ENCODE assay signal across 9 cellular contexts in the genomic region with DNA sequence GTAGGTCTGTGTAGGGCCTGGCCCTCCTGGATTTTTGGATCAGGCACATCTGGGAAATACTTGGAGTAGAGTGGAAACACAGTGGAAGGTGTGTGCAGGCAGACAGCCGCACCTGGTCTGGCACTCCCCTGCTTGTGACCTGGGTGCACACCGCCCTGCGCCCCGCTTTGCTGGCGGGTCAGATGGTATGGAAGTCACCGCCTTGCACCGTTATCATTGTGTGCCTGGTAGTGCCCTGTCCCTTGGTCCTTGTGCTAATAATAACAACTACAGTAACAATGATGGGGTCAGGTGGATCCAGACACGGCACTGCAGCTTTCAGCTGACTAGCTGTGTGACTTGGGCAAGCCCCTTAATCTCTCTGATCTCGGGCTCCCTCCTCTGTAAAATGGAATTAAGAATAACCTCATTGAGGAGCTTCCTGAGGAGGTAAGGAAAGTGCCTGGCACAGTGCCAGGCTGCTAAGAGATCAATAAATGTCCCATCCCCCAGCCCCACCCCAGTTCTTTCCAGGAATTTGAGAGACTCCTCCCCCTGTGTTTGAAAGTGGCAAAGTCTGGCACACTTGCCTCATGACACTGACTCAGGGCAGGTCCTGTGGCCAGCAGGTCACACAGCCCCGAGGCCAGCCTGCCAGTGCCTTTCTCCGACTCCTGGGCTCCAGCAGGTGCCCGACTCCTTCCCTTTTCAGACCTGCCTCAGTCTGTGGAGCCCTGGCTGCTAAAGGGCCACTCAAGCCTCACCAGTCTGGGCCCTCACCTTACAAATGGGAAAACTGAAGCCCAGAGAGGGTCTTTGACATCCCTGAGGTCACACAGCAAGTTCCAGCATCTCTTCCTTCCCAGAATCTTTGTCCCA. TPM values are rescaled to one million over a fixed set of nuclear protein-coding genes. Genes with fewer than 3 reads are reported as not detected.
DNase-seq lines count a peak whose midpoint lies in the region; ATAC-seq, FAIRE-seq and TF ChIP-seq lines count a peak whose summit lies in the region.
"Had no signal": no experiment of that assay in that cellular context is flagged by ENCODE, and none has a peak within 500 bp of the region (broad histone marks: within the 10 kb centered on the region; RNA-seq: fewer than 3 reads in every experiment).

No MANE protein-coding gene starts in this region.

- peak; percentile 14 for ATAC-seq in esophagus mucosa
- ATAC-seq in pancreas: peak; percentile 72 to 78 (median 74)
- ATAC-seq in HG02938 (IDR thresholded peaks at IDR 0.05; ENCODE audit: unreplicated experiment): no peak
- no peak for ATAC-seq in HG02623 (IDR thresholded peaks at IDR 0.05; ENCODE audit: unreplicated experiment)

- H4K20me1 ChIP-seq in DOHH2 (ENCODE audit: control insufficient read depth, insufficient read depth, low read depth, low read length): no peaks in the 10 kb centered on the region

- H3K4me2 ChIP-seq in DOHH2 (ENCODE audit: low read length): peak overlapping the region; percentile 99

- peak overlapping the region; percentile 78 for H3K4me3 ChIP-seq in DOHH2 (ENCODE audit: low read length)
- no peak overlapping the region for H3K4me3 ChIP-seq in pancreas

- peak overlapping the region; percentile 82 for H3K4me3 Mint-ChIP-seq in activated CD4-positive, alpha-beta T cell treated with anti-CD3 and anti-CD28 coated beads, Interleukin-2, amount 10 ng/mL, durations not matched to agents 24 days and 14 days

- peaks cover 60% of the 10 kb centered on the region for H3K79me2 ChIP-seq in DOHH2 (ENCODE audit: control insufficient read depth, low read length)

- no peak for TF ChIP-seq CTCF in DOHH2 (IDR thresholded peaks at IDR 0.05; ENCODE audit: low read depth, low read length, poor library complexity, severe bottlenecking)
- no peak for TF ChIP-seq CTCF in pancreas (IDR thresholded peaks at IDR 0.05)
- TF ChIP-seq CTCF in GM20000 (IDR thresholded peaks at IDR 0.05; ENCODE audit: extremely low read depth, missing control alignments): no peak

- FAIRE-seq in pancreas (lab: Jason Lieb, UNC): no peak

- intact Hi-C loops in activated CD4-positive, alpha-beta T cell treated with anti-CD3 and anti-CD28 coated beads, Interleukin-2, amount 10 ng/mL, durations not matched to agents 24 days and 14 days (cut with micrococcal nuclease): no loop called here
- intact Hi-C loops in pancreas (cut with DNase I): no loop called here

- H3K27me3 ChIP-seq in DOHH2 (ENCODE audit: control insufficient read depth, low read length) (no peaks in the 10 kb centered on the region), pancreas (no peaks in the 10 kb centered on the region)

- H3K9me2 ChIP-seq in DOHH2 (replicated peaks; ENCODE audit: control insufficient read depth, low read length): no peaks in the 10 kb centered on the region

- H3K36me3 Mint-ChIP-seq in activated CD4-positive, alpha-beta T cell treated with anti-CD3 and anti-CD28 coated beads, Interleukin-2, amount 10 ng/mL, durations not matched to agents 24 days and 14 days (ENCODE audit: low read depth): peaks cover 45% of the 10 kb centered on the region

- no peak for DNase-seq in activated CD4-positive, alpha-beta T cell treated with anti-CD3 and anti-CD28 coated beads, Interleukin-2, amount 10 ng/mL, durations not matched to agents 24 days and 14 days
- peak in 4 of 6 donors; percentile 58 to 70 (median 62) for DNase-seq in pancreas
- DNase-seq in GM20000 (ENCODE audit: low spot score): no peak
- DNase-seq in epidermal melanocyte (ENCODE audit: insufficient read length, low spot score): no peak
- DNase-seq: MV-4-11 had no signal

- H3K36me3 ChIP-seq in DOHH2 (ENCODE audit: control insufficient read depth, low read length): peaks cover 85% of the 10 kb centered on the region
- no peaks in the 10 kb centered on the region for H3K36me3 ChIP-seq in pancreas

- H3K27ac ChIP-seq in DOHH2 (ENCODE audit: low read depth, low read length): peak overlapping the region; percentile 97
- peak overlapping the region in 2 of 4 donors; percentile 33 to 51 for H3K27ac ChIP-seq in pancreas

- H3K4me1 ChIP-seq in DOHH2 (ENCODE audit: control insufficient read depth, low read length) (peaks cover 92% of the 10 kb centered on the region), pancreas (peaks cover 10 to 23% (median 17%) of the 10 kb centered on the region in 3 donors)

- WGBS in pancreas, 2 donors: 57 to 58% methylated on average over 12 of the region's 12 CpGs

- peaks cover 35% of the 10 kb centered on the region for H3F3A ChIP-seq in DOHH2 (ENCODE audit: control insufficient read depth, insufficient read depth)

- H3K9me3 ChIP-seq in DOHH2 (ENCODE audit: control insufficient read depth, insufficient read depth, low read length): no peaks in the 10 kb centered on the region
- no peaks in the 10 kb centered on the region for H3K9me3 ChIP-seq in pancreas

- H3K27ac Mint-ChIP-seq in activated CD4-positive, alpha-beta T cell treated with anti-CD3 and anti-CD28 coated beads, Interleukin-2, amount 10 ng/mL, durations not matched to agents 24 days and 14 days: peak overlapping the region; percentile 96

- H3K4me1 Mint-ChIP-seq in activated CD4-positive, alpha-beta T cell treated with anti-CD3 and anti-CD28 coated beads, Interleukin-2, amount 10 ng/mL, durations not matched to agents 24 days and 14 days: peaks cover 55% of the 10 kb centered on the region

- H3K27me3 Mint-ChIP-seq in activated CD4-positive, alpha-beta T cell treated with anti-CD3 and anti-CD28 coated beads, Interleukin-2, amount 10 ng/mL, durations not matched to agents 24 days and 14 days: no peaks in the 10 kb centered on the region

- no peaks in the 10 kb centered on the region for H3K9me3 Mint-ChIP-seq in activated CD4-positive, alpha-beta T cell treated with anti-CD3 and anti-CD28 coated beads, Interleukin-2, amount 10 ng/mL, durations not matched to agents 24 days and 14 days

RNA-seq across cellular contexts. Expression of gene ISG20, which starts 9.8 kb away (rescaled TPM):
- 33.9 and 35.5 TPM in 2 replicates for total RNA-seq in activated CD4-positive, alpha-beta T cell treated with anti-CD3 and anti-CD28 coated beads, Interleukin-2, amount 10 ng/mL, durations not matched to agents 24 days and 14 days
- 14.1 TPM for total RNA-seq in esophagus mucosa
- total RNA-seq in pancreas: 10 to 100 TPM in 1 of 6 donors, 1 to 10 TPM in 5; 3.0 to 14.2 (median 5.7) TPM
- 10 to 100 TPM in 1 of 2 donors, 1 to 10 TPM in 1; 8.4 to 11.0 TPM for polyA plus RNA-seq in pancreas

RNA-seq across cellular contexts. Expression of gene AEN, which starts 27.4 kb away (rescaled TPM):
- total RNA-seq in activated CD4-positive, alpha-beta T cell treated with anti-CD3 and anti-CD28 coated beads, Interleukin-2, amount 10 ng/mL, durations not matched to agents 24 days and 14 days: 72.4 and 75.7 TPM in 2 replicates
- total RNA-seq in esophagus mucosa: 15.8 TPM
- 10 to 100 TPM; 10.8 to 26.8 (median 20.2) TPM for total RNA-seq in pancreas
- polyA plus RNA-seq in pancreas: 10 to 100 TPM in 1 of 2 donors, 1 to 10 TPM in 1; 8.9 to 12.8 TPM

Comparison
In these comparisons a context has a peak if more than half of its experiments do, and no peak if none do; other contexts are left out.
1. DNase-seq: peak in pancreas (4 of 6); none in activated CD4-positive, alpha-beta T cell treated with anti-CD3 and anti-CD28 coated beads, Interleukin-2, amount 10 ng/mL, durations not matched to agents 24 days and 14 days (single experiment), GM20000 (single experiment) and epidermal melanocyte (single experiment).
2. ATAC-seq: peak in esophagus mucosa (single experiment) and pancreas (4 of 4); none in HG02938 (single experiment) and HG02623 (single experiment).